In genomic region chrX:121169099-121170035, GRCh38 we compare ENCODE assay signal across 3 cellular contexts.
TF ChIP-seq lines count a peak whose summit lies in the region.

No MANE protein-coding gene starts in this region.

TF ChIP-seq in A549, 52 proteins besides CTCF, POLR2A, EP300 and RAD21:
- TF ChIP-seq, protein P1, sequence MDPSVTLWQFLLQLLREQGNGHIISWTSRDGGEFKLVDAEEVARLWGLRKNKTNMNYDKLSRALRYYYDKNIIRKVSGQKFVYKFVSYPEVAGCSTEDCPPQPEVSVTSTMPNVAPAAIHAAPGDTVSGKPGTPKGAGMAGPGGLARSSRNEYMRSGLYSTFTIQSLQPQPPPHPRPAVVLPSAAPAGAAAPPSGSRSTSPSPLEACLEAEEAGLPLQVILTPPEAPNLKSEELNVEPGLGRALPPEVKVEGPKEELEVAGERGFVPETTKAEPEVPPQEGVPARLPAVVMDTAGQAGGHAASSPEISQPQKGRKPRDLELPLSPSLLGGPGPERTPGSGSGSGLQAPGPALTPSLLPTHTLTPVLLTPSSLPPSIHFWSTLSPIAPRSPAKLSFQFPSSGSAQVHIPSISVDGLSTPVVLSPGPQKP (IDR thresholded peaks at IDR 0.05; ENCODE audit: low read depth, low read length) = no peak
- no peak for TF ChIP-seq HOXB13 (CRISPR knock-in tag; IDR thresholded peaks at IDR 0.05; ENCODE audit: low read depth)
- TF ChIP-seq MAFK (IDR thresholded peaks at IDR 0.05; ENCODE audit: partially characterized antibody) = peak; percentile 73
- TF ChIP-seq NPAS2 (CRISPR knock-in tag; IDR thresholded peaks at IDR 0.05; ENCODE audit: borderline replicate concordance) = no peak

TF ChIP-seq in GM12878, 131 proteins besides CTCF, POLR2A, EP300 and RAD21:
- peak; percentile 76 for TF ChIP-seq ZBTB40 (IDR thresholded peaks at IDR 0.05; ENCODE audit: borderline replicate concordance)
- TF ChIP-seq, protein P2, sequence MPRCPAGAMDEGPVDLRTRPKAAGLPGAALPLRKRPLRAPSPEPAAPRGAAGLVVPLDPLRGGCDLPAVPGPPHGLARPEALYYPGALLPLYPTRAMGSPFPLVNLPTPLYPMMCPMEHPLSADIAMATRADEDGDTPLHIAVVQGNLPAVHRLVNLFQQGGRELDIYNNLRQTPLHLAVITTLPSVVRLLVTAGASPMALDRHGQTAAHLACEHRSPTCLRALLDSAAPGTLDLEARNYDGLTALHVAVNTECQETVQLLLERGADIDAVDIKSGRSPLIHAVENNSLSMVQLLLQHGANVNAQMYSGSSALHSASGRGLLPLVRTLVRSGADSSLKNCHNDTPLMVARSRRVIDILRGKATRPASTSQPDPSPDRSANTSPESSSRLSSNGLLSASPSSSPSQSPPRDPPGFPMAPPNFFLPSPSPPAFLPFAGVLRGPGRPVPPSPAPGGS (IDR thresholded peaks at IDR 0.05; ENCODE audit: borderline replicate concordance, insufficient read depth, low read depth, low read length, poor library complexity, severe bottlenecking) = no peak

TF ChIP-seq in endothelial cell of umbilical vein, 7 proteins besides CTCF, POLR2A, EP300 and RAD21:
- TF ChIP-seq GATA2 (IDR thresholded peaks at IDR 0.05; ENCODE audit: insufficient read depth, insufficient read length, low read depth, low read length) (no peak), EZH2 (IDR thresholded peaks at IDR 0.05; ENCODE audit: borderline replicate concordance, low read depth, low read length, severe bottlenecking) (no peak), MYC (IDR thresholded peaks at IDR 0.05; ENCODE audit: low read depth, low read length) (no peak), POLR2AphosphoS5 (IDR thresholded peaks at IDR 0.05; ENCODE audit: insufficient read depth, low read depth, low read length) (no peak), FOS (IDR thresholded peaks at IDR 0.05; ENCODE audit: borderline replicate concordance, insufficient read depth, low read length) (no peak), JUN (IDR thresholded peaks at IDR 0.05; ENCODE audit: borderline replicate concordance, insufficient read depth, insufficient read length, low read depth) (no peak)
- TF ChIP-seq, protein P3, sequence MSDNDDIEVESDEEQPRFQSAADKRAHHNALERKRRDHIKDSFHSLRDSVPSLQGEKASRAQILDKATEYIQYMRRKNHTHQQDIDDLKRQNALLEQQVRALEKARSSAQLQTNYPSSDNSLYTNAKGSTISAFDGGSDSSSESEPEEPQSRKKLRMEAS (IDR thresholded peaks at IDR 0.05; ENCODE audit: insufficient read depth, insufficient read length) = no peak
